8 cellular contexts compared by ENCODE assay signal in the genomic region with DNA sequence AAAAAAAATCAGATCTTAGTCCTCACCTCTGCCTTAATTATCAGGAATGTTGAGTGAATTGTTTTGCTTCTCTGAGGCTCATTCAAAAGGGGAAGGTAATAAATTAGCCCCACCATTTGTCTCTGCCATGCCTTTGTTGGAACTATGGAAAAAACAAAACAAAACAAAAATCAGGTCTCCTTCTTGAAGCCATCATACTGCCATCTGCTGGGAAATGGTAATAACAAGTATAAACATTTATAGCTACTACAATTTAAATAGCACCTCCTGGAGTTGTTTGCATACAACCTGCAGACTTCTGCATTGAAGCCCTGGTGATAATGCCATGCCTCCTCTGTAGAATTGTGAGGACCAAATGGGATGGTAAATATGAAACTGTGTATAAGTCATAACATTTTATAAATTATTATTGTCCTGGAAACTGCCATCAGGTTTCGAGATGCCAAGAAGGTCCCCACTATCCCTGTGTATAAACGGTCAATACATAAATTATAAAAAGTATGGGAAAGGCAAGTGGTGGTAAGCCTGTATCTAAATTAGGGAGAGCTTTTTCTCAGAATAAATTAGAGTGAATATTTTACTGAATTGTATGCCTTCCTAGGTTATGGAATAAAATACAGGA.
A peak's percentile ranks its signal among the peaks of the same experiment; 100 is the strongest.
DNase-seq lines count a peak whose midpoint lies in the region; ATAC-seq and TF ChIP-seq lines count a peak whose summit lies in the region.

No MANE protein-coding gene starts in this region.

- no peaks in the 10 kb centered on the region for H3K27me3 ChIP-seq in brain microvascular endothelial cell (replicated peaks)

- H3K27ac ChIP-seq in brain microvascular endothelial cell, result no peak overlapping the region

- H3K4me3 ChIP-seq in brain microvascular endothelial cell (ENCODE audit: low read depth, low read length), result no peak overlapping the region

- peak; percentile 53 for TF ChIP-seq CTCF in brain microvascular endothelial cell (IDR thresholded peaks at IDR 0.05; ENCODE audit: low read depth, low read length, missing control alignments)

- H3K36me3 ChIP-seq in brain microvascular endothelial cell (replicated peaks), result no peaks in the 10 kb centered on the region

- DNase-seq in CMK (ENCODE audit: low read depth) (peak; percentile 4), HPDE6-E6E7 (ENCODE audit: extremely low spot score) (peak; percentile 17), NCI-H526 treated with DMSO at 0.1 percent for 48 hours (lab: John Stamatoyannopoulos, UW) (peak; percentile 68), brain microvascular endothelial cell (peak; percentile 14), left kidney (ENCODE audit: low read depth, low spot score) (peak; percentile 90)

- ATAC-seq in GM21723 (IDR thresholded peaks at IDR 0.05; ENCODE audit: unreplicated experiment), result no peak
- no peak for ATAC-seq in HG03045 (IDR thresholded peaks at IDR 0.05; ENCODE audit: unreplicated experiment)
- ATAC-seq in GM21360 (IDR thresholded peaks at IDR 0.05; ENCODE audit: unreplicated experiment), result no peak

- in situ Hi-C loops in brain microvascular endothelial cell (cut with HindIII; ENCODE audit: low pct_ligation_motif_present, low sequenced_read_pairs), result loop anchor here (25.0 kb wide), 1 partner anchor 250 kb away; no protein-coding TSS in a partner anchor

Comparison
In these comparisons a context has a peak if more than half of its experiments do, and no peak if none do; other contexts are left out.
1. DNase-seq: peak in every context shown above with its lines; median percentile 90 in left kidney; 68 in NCI-H526 treated with DMSO at 0.1 percent for 48 hours; 17 in HPDE6-E6E7; 14 in brain microvascular endothelial cell; 4 in CMK.